8 cellular contexts compared by ENCODE assay signal in genomic region chr1:183417691-183418491, GRCh38. TPM values are rescaled to one million over a fixed set of nuclear protein-coding genes. Genes with fewer than 3 reads are reported as not detected.
A peak's percentile ranks its signal among the peaks of the same experiment; 100 is the strongest.
DNase-seq lines count a peak whose midpoint lies in the region; ATAC-seq and TF ChIP-seq lines count a peak whose summit lies in the region.

Gene NMNAT2 (minus strand): TSS chr1:183418380. CDS start chr1:183418267, 113 bp downstream.

- H3K4me1 ChIP-seq in HUES64 (ENCODE audit: insufficient read depth, low read length): peaks cover 13% of the 10 kb centered on the region
- peaks cover 10% of the 10 kb centered on the region for H3K4me1 ChIP-seq in psoas muscle

- intact Hi-C loops in left ventricle myocardium superior (cut with micrococcal nuclease): no loop called here
- intact Hi-C loops in psoas muscle (cut with DNase I): no loop called here

- H3K27ac Mint-ChIP-seq in activated T-helper 17 cell treated with anti-CD3 and anti-CD28 coated beads, Interleukin-2, amount 50 U/mL, for 72 hours: no peak within 1 kb of the TSS

- peak; percentile 46 for DNase-seq in AG08396 (ENCODE audit: low spot score)
- DNase-seq in left ventricle myocardium superior: peak; percentile 35
- peak; percentile 14 to 50 for DNase-seq in psoas muscle
- DNase-seq in OCI-M2 (lab: John Stamatoyannopoulos, UW; ENCODE audit: unreplicated experiment): no peak

- H3K4me3 ChIP-seq in HUES64 (ENCODE audit: low read length): peak within 1 kb of the TSS; percentile 70
- peak within 1 kb of the TSS; percentile 57 for H3K4me3 ChIP-seq in psoas muscle

- H3K27me3 Mint-ChIP-seq in activated T-helper 17 cell treated with anti-CD3 and anti-CD28 coated beads, Interleukin-2, amount 50 U/mL, for 72 hours: peaks cover 63% of the 10 kb centered on the region

- H3K9ac ChIP-seq in HUES64 (ENCODE audit: low read depth, low read length): no peak within 1 kb of the TSS; the same call in 1 of the 2 replicates

- ATAC-seq in activated T-helper 17 cell treated with anti-CD3 and anti-CD28 coated beads, Interleukin-2, amount 50 U/mL, for 72 hours (replicated peaks): no peak
- ATAC-seq in left ventricle myocardium superior: peak; percentile 58
- no peak for ATAC-seq in psoas muscle
- no peak for ATAC-seq in GM18505 (IDR thresholded peaks at IDR 0.05; ENCODE audit: unreplicated experiment)
- ATAC-seq in HG02970 (IDR thresholded peaks at IDR 0.05; ENCODE audit: low FRiP score, unreplicated experiment): no peak

- under 1% methylated on average over 52 of the region's 52 CpGs for WGBS in HUES64
- 1 to 2% (median 2%) methylated on average over 48 to 52 of the region's 52 CpGs for WGBS in psoas muscle, 3 donors

- peaks cover 48% of the 10 kb centered on the region for H3K27me3 ChIP-seq in HUES64 (ENCODE audit: insufficient read depth, low read length)
- H3K27me3 ChIP-seq in psoas muscle (ENCODE audit: insufficient read depth in 3 of 3, low read length in 2 of 3): peaks cover 2 to 77% (median 16%) of the 10 kb centered on the region in 3 donors

- H3K9me3 Mint-ChIP-seq in activated T-helper 17 cell treated with anti-CD3 and anti-CD28 coated beads, Interleukin-2, amount 50 U/mL, for 72 hours: no peaks in the 10 kb centered on the region

- no peak for TF ChIP-seq CTCF in psoas muscle (IDR thresholded peaks at IDR 0.05)

- H3K4me1 Mint-ChIP-seq in activated T-helper 17 cell treated with anti-CD3 and anti-CD28 coated beads, Interleukin-2, amount 50 U/mL, for 72 hours: peaks cover 24% of the 10 kb centered on the region

- peak within 1 kb of the TSS; percentile 47 for H3K4me3 Mint-ChIP-seq in activated T-helper 17 cell treated with anti-CD3 and anti-CD28 coated beads, Interleukin-2, amount 50 U/mL, for 72 hours

- H3K36me3 ChIP-seq in HUES64 (ENCODE audit: insufficient read depth, low read length) (no peaks in the 10 kb centered on the region), psoas muscle (ENCODE audit: insufficient read depth in 1 of 2, low read depth in 1 of 2) (no peaks in the 10 kb centered on the region)

- H3K36me3 Mint-ChIP-seq in activated T-helper 17 cell treated with anti-CD3 and anti-CD28 coated beads, Interleukin-2, amount 50 U/mL, for 72 hours (ENCODE audit: low read depth): peaks cover 8% of the 10 kb centered on the region

- TF ChIP-seq POLR2A in GM18505 (IDR thresholded peaks at IDR 0.05; ENCODE audit: borderline replicate concordance, extremely low read depth, insufficient read depth, insufficient read length): no peak

- H3K27ac ChIP-seq in HUES64 (ENCODE audit: low read depth, low read length) (no peak within 1 kb of the TSS), psoas muscle (no peak within 1 kb of the TSS)

- no peaks in the 10 kb centered on the region for H3K9me3 ChIP-seq in HUES64 (ENCODE audit: insufficient read depth, low read depth, low read length)
- H3K9me3 ChIP-seq in psoas muscle: no peaks in the 10 kb centered on the region

RNA-seq across cellular contexts. Expression of gene NMNAT2, which starts in this region (rescaled TPM):
- polyA plus RNA-seq in HUES64 (2013, experiment 1 of 2): 5.4 TPM
- 4.1 TPM for polyA plus RNA-seq in HUES64 (2013, experiment 2 of 2)
- total RNA-seq in activated T-helper 17 cell treated with anti-CD3 and anti-CD28 coated beads, Interleukin-2, amount 50 U/mL, for 72 hours: not detected
- 1.2 TPM for total RNA-seq in left ventricle myocardium superior
- under 1 TPM; 0.30 to 0.61 (median 0.43) TPM for total RNA-seq in psoas muscle
- polyA plus RNA-seq in psoas muscle: under 1 TPM; 0.04 to 0.38 (median 0.13) TPM

Comparison
In these comparisons a context has a peak if more than half of its experiments do, and no peak if none do; other contexts are left out.
1. Peak in DNase-seq and H3K4me3 ChIP-seq in psoas muscle; RNA of the gene not detected or under 1 TPM.